In genomic region chr6:13724174-13724573, GRCh38 we compare ENCODE assay signal across 11 cellular contexts. TPM values are rescaled to one million over a fixed set of nuclear protein-coding genes. Genes with fewer than 3 reads are reported as not detected.
A peak's percentile ranks its signal among the peaks of the same experiment; 100 is the strongest.
DNase-seq lines count a peak whose midpoint lies in the region; ATAC-seq and TF ChIP-seq lines count a peak whose summit lies in the region.
"Had no signal": no experiment of that assay in that cellular context is flagged by ENCODE, and none has a peak within 500 bp of the region (broad histone marks: within the 10 kb centered on the region; RNA-seq: fewer than 3 reads in every experiment).

No MANE protein-coding gene starts in this region.

- peaks cover 28% of the 10 kb centered on the region for H3K4me1 Mint-ChIP-seq in activated CD8-positive, alpha-beta T cell treated with anti-CD3 and anti-CD28 coated beads, Interleukin-2, amount 10 ng/mL, durations not matched to agents 7 days and 5 days (ENCODE audit: low read depth)
- peaks cover 37% of the 10 kb centered on the region for H3K4me1 Mint-ChIP-seq in activated CD8-positive, alpha-beta T cell treated with anti-CD3 and anti-CD28 coated beads for 36 hours (ENCODE audit: low read depth)
- H3K4me1 Mint-ChIP-seq: neural crest cell had no signal

- no peak for DNase-seq in activated CD8-positive, alpha-beta T cell treated with anti-CD3 and anti-CD28 coated beads, Interleukin-2, amount 10 ng/mL, durations not matched to agents 7 days and 5 days
- DNase-seq in activated CD8-positive, alpha-beta T cell treated with anti-CD3 and anti-CD28 coated beads for 36 hours: no peak
- DNase-seq in NCI-H226 (peak; percentile 90), epithelial cell of prostate (ENCODE audit: low read depth, low spot score) (peak; percentile 60), transverse colon (peak; percentile 30), NCI-H1694 treated with DMSO at 0.1 percent for 48 hours (lab: John Stamatoyannopoulos, UW) (no peak), iPS-NIHi7 (ENCODE audit: extremely low spot score) (no peak), GM19240 (ENCODE audit: insufficient read length, low spot score) (no peak)
- DNase-seq: aorta, NCI-H187 had no signal

- POLR2A ChIA-PET in activated CD8-positive, alpha-beta T cell treated with anti-CD3 and anti-CD28 coated beads, Interleukin-2, amount 10 ng/mL, durations not matched to agents 7 days and 5 days (lab: Charles Lee): interaction anchor here (1.0 kb wide), 1 partner anchor 15 kb away, joined by 6 read pairs; no protein-coding TSS in a partner anchor
- POLR2A ChIA-PET in activated CD8-positive, alpha-beta T cell treated with anti-CD3 and anti-CD28 coated beads for 36 hours (lab: Charles Lee): interaction anchor here (0.6 to 1.3 kb wide), 3 partner anchors 12 to 45 kb away, joined by 3 to 5 read pairs (median 3); partner anchors contain the start of gene RANBP9

- no peak overlapping the region for H3K4me3 Mint-ChIP-seq in activated CD8-positive, alpha-beta T cell treated with anti-CD3 and anti-CD28 coated beads, Interleukin-2, amount 10 ng/mL, durations not matched to agents 7 days and 5 days
- H3K4me3 Mint-ChIP-seq in activated CD8-positive, alpha-beta T cell treated with anti-CD3 and anti-CD28 coated beads for 36 hours: no peak overlapping the region
- H3K4me3 Mint-ChIP-seq: neural crest cell had no signal

- no peaks in the 10 kb centered on the region for H3K27me3 Mint-ChIP-seq in activated CD8-positive, alpha-beta T cell treated with anti-CD3 and anti-CD28 coated beads, Interleukin-2, amount 10 ng/mL, durations not matched to agents 7 days and 5 days (ENCODE audit: low read depth)
- H3K27me3 Mint-ChIP-seq in activated CD8-positive, alpha-beta T cell treated with anti-CD3 and anti-CD28 coated beads for 36 hours: no peaks in the 10 kb centered on the region

- peak; percentile 44 for ATAC-seq in activated CD8-positive, alpha-beta T cell treated with anti-CD3 and anti-CD28 coated beads, Interleukin-2, amount 10 ng/mL, durations not matched to agents 7 days and 5 days
- no peak for ATAC-seq in activated CD8-positive, alpha-beta T cell treated with anti-CD3 and anti-CD28 coated beads for 36 hours

- no peak overlapping the region for H3K4me3 ChIP-seq in transverse colon

- WGBS in transverse colon (ENCODE audit: low coverage in 1 of 2), 2 donors: 52 to 80% methylated on average over 3 to 4 of the region's 4 CpGs

- no peaks in the 10 kb centered on the region for H3K9me3 Mint-ChIP-seq in activated CD8-positive, alpha-beta T cell treated with anti-CD3 and anti-CD28 coated beads, Interleukin-2, amount 10 ng/mL, durations not matched to agents 7 days and 5 days (ENCODE audit: insufficient read depth)
- no peaks in the 10 kb centered on the region for H3K9me3 Mint-ChIP-seq in activated CD8-positive, alpha-beta T cell treated with anti-CD3 and anti-CD28 coated beads for 36 hours
- H3K9me3 Mint-ChIP-seq: neural crest cell had no signal

- no peak for TF ChIP-seq POLR2A in transverse colon (IDR thresholded peaks at IDR 0.05)

- CTCF ChIA-PET in activated CD8-positive, alpha-beta T cell treated with anti-CD3 and anti-CD28 coated beads, Interleukin-2, amount 10 ng/mL, durations not matched to agents 7 days and 5 days (lab: Charles Lee): interaction anchor here (1.0 to 1.2 kb wide), 2 partner anchors 12 to 47 kb away, joined by 3 to 9 read pairs; partner anchors contain the start of gene RANBP9
- CTCF ChIA-PET in activated CD8-positive, alpha-beta T cell treated with anti-CD3 and anti-CD28 coated beads for 36 hours (lab: Charles Lee): interaction anchor here (1.1 to 1.3 kb wide), 2 partner anchors 46 to 150 kb away, joined by 3 to 5 read pairs; partner anchors contain the start of gene SIRT5

- H3K9me3 ChIP-seq in transverse colon: no peaks in the 10 kb centered on the region

- H3K27me3 ChIP-seq in transverse colon: no peaks in the 10 kb centered on the region

- H3K27ac ChIP-seq in epithelial cell of prostate (peak overlapping the region; percentile 95), transverse colon (no peak overlapping the region)

- H3K4me1 ChIP-seq in transverse colon: peaks cover 0 to 6% (median 0%) of the 10 kb centered on the region in 4 donors

- in situ Hi-C loops in transverse colon (cut with MboI; ENCODE audit: low pct_ligation_motif_present in 1 of 4, low pct_unique_long_range_greater_than_20kb in 1 of 4, low sequenced_read_pairs in 3 of 4): no loop called here

- peak overlapping the region; percentile 30 for H3K27ac Mint-ChIP-seq in activated CD8-positive, alpha-beta T cell treated with anti-CD3 and anti-CD28 coated beads, Interleukin-2, amount 10 ng/mL, durations not matched to agents 7 days and 5 days
- no peak overlapping the region for H3K27ac Mint-ChIP-seq in activated CD8-positive, alpha-beta T cell treated with anti-CD3 and anti-CD28 coated beads for 36 hours

- H3K36me3 ChIP-seq in transverse colon: no peaks in the 10 kb centered on the region

- TF ChIP-seq EP300 in transverse colon (IDR thresholded peaks at IDR 0.05; ENCODE audit: low read depth): no peak

- no peak for TF ChIP-seq CTCF in activated CD8-positive, alpha-beta T cell treated with anti-CD3 and anti-CD28 coated beads for 36 hours (IDR thresholded peaks at IDR 0.05)
- TF ChIP-seq CTCF in transverse colon (IDR thresholded peaks at IDR 0.05): no peak

- intact Hi-C loops in activated CD8-positive, alpha-beta T cell treated with anti-CD3 and anti-CD28 coated beads for 36 hours (cut with micrococcal nuclease): no loop called here
- intact Hi-C loops in transverse colon (cut with DNase I; ENCODE audit: low total_unique reads): no loop called here

- no peaks in the 10 kb centered on the region for H3K36me3 Mint-ChIP-seq in activated CD8-positive, alpha-beta T cell treated with anti-CD3 and anti-CD28 coated beads, Interleukin-2, amount 10 ng/mL, durations not matched to agents 7 days and 5 days (ENCODE audit: low read depth)
- H3K36me3 Mint-ChIP-seq in activated CD8-positive, alpha-beta T cell treated with anti-CD3 and anti-CD28 coated beads for 36 hours (ENCODE audit: low read depth): no peaks in the 10 kb centered on the region

RNA-seq across cellular contexts. Expression of gene RANBP9, which starts 12.5 kb away (rescaled TPM):
- total RNA-seq in activated CD8-positive, alpha-beta T cell treated with anti-CD3 and anti-CD28 coated beads, Interleukin-2, amount 10 ng/mL, durations not matched to agents 7 days and 5 days: 10 to 100 TPM; 50.0 to 53.4 TPM
- 10 to 100 TPM; 53.3 to 56.2 TPM for total RNA-seq in activated CD8-positive, alpha-beta T cell treated with anti-CD3 and anti-CD28 coated beads for 36 hours
- 10 to 100 TPM; 17.9 to 40.8 (median 37.4) TPM for total RNA-seq in transverse colon

Comparison
In these comparisons a context has a peak if more than half of its experiments do, and no peak if none do; other contexts are left out.
1. DNase-seq: peak in NCI-H226 (single experiment), epithelial cell of prostate (single experiment) and transverse colon (single experiment); none in activated CD8-positive, alpha-beta T cell treated with anti-CD3 and anti-CD28 coated beads, Interleukin-2, amount 10 ng/mL, durations not matched to agents 7 days and 5 days (single experiment), activated CD8-positive, alpha-beta T cell treated with anti-CD3 and anti-CD28 coated beads for 36 hours (single experiment), NCI-H1694 treated with DMSO at 0.1 percent for 48 hours (single experiment), iPS-NIHi7 (single experiment) and GM19240 (single experiment).